ENCODE assay signal across 1 cellular context in the genomic region with DNA sequence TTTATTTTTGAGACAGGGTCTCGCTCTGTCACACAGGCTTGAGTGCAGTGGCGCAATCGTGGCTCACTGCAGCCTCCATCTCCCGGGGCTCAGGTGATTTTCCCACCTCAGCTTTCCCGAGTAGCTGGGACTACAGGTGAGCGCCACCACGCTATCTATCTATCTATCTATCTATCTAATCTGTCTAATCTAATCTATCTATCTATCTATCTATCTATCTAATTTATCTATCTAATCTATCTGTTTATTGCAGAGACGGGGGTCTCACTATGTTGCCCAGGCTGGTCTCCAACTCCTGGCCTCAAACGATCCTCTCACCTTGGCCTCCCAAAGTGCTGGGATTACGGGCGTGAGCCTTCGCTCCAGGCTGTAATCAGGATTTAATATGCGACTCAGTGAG.
TF ChIP-seq lines count a peak whose summit lies in the region.

No MANE protein-coding gene starts in this region.

TF ChIP-seq in liver, 16 proteins besides CTCF, POLR2A, EP300 and RAD21 (continued from another document):
- no peak for TF ChIP-seq REST (IDR thresholded peaks at IDR 0.05)
- TF ChIP-seq EGR1 (IDR thresholded peaks at IDR 0.05; ENCODE audit: low read depth in 2 of 2), result no peak
- TF ChIP-seq FOXA2 (IDR thresholded peaks at IDR 0.05), result no peak
- TF ChIP-seq, protein P1, sequence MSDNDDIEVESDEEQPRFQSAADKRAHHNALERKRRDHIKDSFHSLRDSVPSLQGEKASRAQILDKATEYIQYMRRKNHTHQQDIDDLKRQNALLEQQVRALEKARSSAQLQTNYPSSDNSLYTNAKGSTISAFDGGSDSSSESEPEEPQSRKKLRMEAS (IDR thresholded peaks at IDR 0.05), result no peak
TF ChIP-seq in liver: peak in this region for 0.
